In genomic region chr19:13629687-13630357, GRCh38 we compare ENCODE assay signal across 14 cellular contexts.
A peak's percentile ranks its signal among the peaks of the same experiment; 100 is the strongest.
DNase-seq lines count a peak whose midpoint lies in the region; ATAC-seq and TF ChIP-seq lines count a peak whose summit lies in the region.
"Had no signal": no experiment of that assay in that cellular context is flagged by ENCODE, and none has a peak within 500 bp of the region (broad histone marks: within the 10 kb centered on the region; RNA-seq: fewer than 3 reads in every experiment).

No MANE protein-coding gene starts in this region.

- peaks cover 14% of the 10 kb centered on the region for H3K27me3 ChIP-seq in foreskin keratinocyte

- no peak for TF ChIP-seq CTCF in AG10803 (conservative IDR thresholded peaks at IDR 0.05; ENCODE audit: low read length)
- TF ChIP-seq CTCF in foreskin keratinocyte (conservative IDR thresholded peaks at IDR 0.05) = no peak

- ATAC-seq in foreskin keratinocyte (peak; percentile 18), HG03097 (IDR thresholded peaks at IDR 0.05; ENCODE audit: low FRiP score, unreplicated experiment) (no peak), GM19023 (IDR thresholded peaks at IDR 0.05; ENCODE audit: unreplicated experiment) (no peak)
- ATAC-seq: activated CD8-positive, alpha-beta T cell treated with anti-CD3 and anti-CD28 coated beads, Interleukin-2, amount 10 ng/mL, durations not matched to agents 7 days and 5 days; left colon; naive thymus-derived CD4-positive, alpha-beta T cell; right cardiac atrium had no signal

- no peak overlapping the region for H3K4me3 ChIP-seq in AG10803 (ENCODE audit: low read length)

- H3K4me1 ChIP-seq in foreskin keratinocyte = no peaks in the 10 kb centered on the region

- in situ Hi-C loops in SK-MEL-5 (cut with HindIII; ENCODE audit: low pct_unique_long_range_greater_than_20kb, low sequenced_read_pairs) = no loop called here

- DNase-seq in AG10803 (ENCODE audit: low read depth) (peak; percentile 49), GM04503 (ENCODE audit: low read depth) (peak; percentile 23), SK-MEL-5 (ENCODE audit: low read depth, low spot score) (peak; percentile 53), foreskin keratinocyte (peak; percentile 14 to 39), NCI-H1105 treated with DMSO at 0.1 percent for 48 hours (lab: John Stamatoyannopoulos, UW) (no peak)
- DNase-seq: activated CD8-positive, alpha-beta T cell treated with anti-CD3 and anti-CD28 coated beads, Interleukin-2, amount 10 ng/mL, durations not matched to agents 7 days and 5 days; DMS153; H7; KBM-7; left colon; naive thymus-derived CD4-positive, alpha-beta T cell; right cardiac atrium had no signal

- no peak overlapping the region for H3K27ac ChIP-seq in foreskin keratinocyte
